In the genomic region with DNA sequence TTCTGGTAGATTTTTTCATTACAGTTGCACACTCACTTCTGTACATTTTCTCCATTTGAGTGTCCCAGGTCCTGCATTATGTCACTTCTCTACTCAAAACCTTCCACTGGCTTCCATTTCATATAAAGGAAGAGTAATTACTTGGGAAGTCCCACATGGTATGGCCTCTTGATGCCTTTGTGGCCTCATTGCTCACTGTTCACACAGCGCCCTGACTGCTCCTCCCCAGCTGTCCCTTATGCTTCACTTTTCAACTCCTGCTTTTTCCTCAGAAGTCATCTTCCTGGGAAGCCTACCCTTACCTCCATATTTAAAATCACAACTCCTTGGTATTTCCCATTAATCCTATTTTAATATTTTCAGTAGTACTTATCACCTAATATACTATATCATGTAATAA, we compare ENCODE assay signal across 18 cellular contexts. TPM values are rescaled to one million over a fixed set of nuclear protein-coding genes. Genes with fewer than 3 reads are reported as not detected.
DNase-seq lines count a peak whose midpoint lies in the region; ATAC-seq and TF ChIP-seq lines count a peak whose summit lies in the region.
"Had no signal": no experiment of that assay in that cellular context is flagged by ENCODE, and none has a peak within 500 bp of the region (broad histone marks: within the 10 kb centered on the region; RNA-seq: fewer than 3 reads in every experiment).

No MANE protein-coding gene starts in this region.

- POLR2A ChIA-PET in HEK293 (lab: Yijun Ruan, JAX), result no interaction called here
- POLR2A ChIA-PET in naive thymus-derived CD8-positive, alpha-beta T cell (lab: Charles Lee), result no interaction called here

- H3K27ac Mint-ChIP-seq in glutamatergic neuron (ENCODE audit: unreplicated experiment), result peak overlapping the region; percentile 90
- no peak overlapping the region for H3K27ac Mint-ChIP-seq in activated CD4-positive, alpha-beta T cell treated with anti-CD3 and anti-CD28 coated beads, Interleukin-2, amount 10 ng/mL, durations not matched to agents 24 days and 14 days
- no peak overlapping the region for H3K27ac Mint-ChIP-seq in naive thymus-derived CD8-positive, alpha-beta T cell
- H3K27ac Mint-ChIP-seq: CD8-positive, alpha-beta memory T cell; HFFc6 had no signal

- H3K4me1 ChIP-seq in HEK293 (ENCODE audit: control insufficient read depth, insufficient read depth, low read length), result peaks cover 16% of the 10 kb centered on the region
- H3K4me1 ChIP-seq: BLaER1, Caco-2 had no signal

- no peaks in the 10 kb centered on the region for H3K9me3 Mint-ChIP-seq in glutamatergic neuron (ENCODE audit: unreplicated experiment)
- no peaks in the 10 kb centered on the region for H3K9me3 Mint-ChIP-seq in activated CD4-positive, alpha-beta T cell treated with anti-CD3 and anti-CD28 coated beads, Interleukin-2, amount 10 ng/mL, durations not matched to agents 24 days and 14 days
- H3K9me3 Mint-ChIP-seq in activated T-cell treated with anti-CD3 and anti-CD28 coated beads, Interleukin-2, amount 50 U/mL, for 4 hours, result no peaks in the 10 kb centered on the region
- peaks cover 0 to 15% (median 2%) of the 10 kb centered on the region in 9 donors for H3K9me3 Mint-ChIP-seq in naive thymus-derived CD8-positive, alpha-beta T cell

- no peaks in the 10 kb centered on the region for H3K9me3 ChIP-seq in HEK293 (ENCODE audit: control insufficient read depth, insufficient read depth, low read depth, low read length)
- H3K9me3 ChIP-seq: BLaER1, Caco-2 had no signal

- no peak for ATAC-seq in GM21786 (IDR thresholded peaks at IDR 0.05; ENCODE audit: unreplicated experiment)
- ATAC-seq in activated T-cell treated with anti-CD3 and anti-CD28 coated beads, Interleukin-2, amount 50 U/mL, for 4 hours, result no peak
- ATAC-seq in naive thymus-derived CD8-positive, alpha-beta T cell, result no peak
- ATAC-seq: HepG2 had no signal

- intact Hi-C loops in activated CD4-positive, alpha-beta T cell treated with anti-CD3 and anti-CD28 coated beads, Interleukin-2, amount 10 ng/mL, durations not matched to agents 24 days and 14 days (cut with micrococcal nuclease), result no loop called here

- CTCF ChIA-PET in HEK293 (lab: Yijun Ruan, JAX), result no interaction called here

- peak overlapping the region; percentile 1 for H3K4me3 Mint-ChIP-seq in glutamatergic neuron (ENCODE audit: unreplicated experiment)
- no peak overlapping the region for H3K4me3 Mint-ChIP-seq in activated CD4-positive, alpha-beta T cell treated with anti-CD3 and anti-CD28 coated beads, Interleukin-2, amount 10 ng/mL, durations not matched to agents 24 days and 14 days
- H3K4me3 Mint-ChIP-seq in activated T-cell treated with anti-CD3 and anti-CD28 coated beads, Interleukin-2, amount 50 U/mL, for 4 hours, result no peak overlapping the region
- no peak overlapping the region for H3K4me3 Mint-ChIP-seq in naive thymus-derived CD8-positive, alpha-beta T cell
- H3K4me3 Mint-ChIP-seq: CD8-positive, alpha-beta memory T cell; HFFc6 had no signal

- peaks cover 8% of the 10 kb centered on the region for H3K36me3 Mint-ChIP-seq in glutamatergic neuron (ENCODE audit: unreplicated experiment)
- H3K36me3 Mint-ChIP-seq in activated CD4-positive, alpha-beta T cell treated with anti-CD3 and anti-CD28 coated beads, Interleukin-2, amount 10 ng/mL, durations not matched to agents 24 days and 14 days (ENCODE audit: low read depth), result no peaks in the 10 kb centered on the region
- H3K36me3 Mint-ChIP-seq in activated T-cell treated with anti-CD3 and anti-CD28 coated beads, Interleukin-2, amount 50 U/mL, for 4 hours (ENCODE audit: insufficient read depth), result no peaks in the 10 kb centered on the region
- no peaks in the 10 kb centered on the region for H3K36me3 Mint-ChIP-seq in naive thymus-derived CD8-positive, alpha-beta T cell
- H3K36me3 Mint-ChIP-seq: CD8-positive, alpha-beta memory T cell had no signal

- H3K27me3 Mint-ChIP-seq in glutamatergic neuron (ENCODE audit: unreplicated experiment), result no peaks in the 10 kb centered on the region
- H3K27me3 Mint-ChIP-seq in activated CD4-positive, alpha-beta T cell treated with anti-CD3 and anti-CD28 coated beads, Interleukin-2, amount 10 ng/mL, durations not matched to agents 24 days and 14 days, result no peaks in the 10 kb centered on the region
- no peaks in the 10 kb centered on the region for H3K27me3 Mint-ChIP-seq in activated T-cell treated with anti-CD3 and anti-CD28 coated beads, Interleukin-2, amount 50 U/mL, for 4 hours (ENCODE audit: low read depth)
- peaks cover 0 to 5% (median 0%) of the 10 kb centered on the region in 5 donors for H3K27me3 Mint-ChIP-seq in naive thymus-derived CD8-positive, alpha-beta T cell
- H3K27me3 Mint-ChIP-seq: CD8-positive, alpha-beta memory T cell had no signal

- H3K4me3 ChIP-seq in HEK293 (ENCODE audit: low read depth, low read length), result no peak overlapping the region
- H3K4me3 ChIP-seq: BLaER1, HAP-1 had no signal

- peaks cover 30% of the 10 kb centered on the region for H3K4me1 Mint-ChIP-seq in glutamatergic neuron (ENCODE audit: low read depth, unreplicated experiment)
- no peaks in the 10 kb centered on the region for H3K4me1 Mint-ChIP-seq in activated CD4-positive, alpha-beta T cell treated with anti-CD3 and anti-CD28 coated beads, Interleukin-2, amount 10 ng/mL, durations not matched to agents 24 days and 14 days
- no peaks in the 10 kb centered on the region for H3K4me1 Mint-ChIP-seq in activated T-cell treated with anti-CD3 and anti-CD28 coated beads, Interleukin-2, amount 50 U/mL, for 4 hours (ENCODE audit: low read depth)
- H3K4me1 Mint-ChIP-seq in naive thymus-derived CD8-positive, alpha-beta T cell, result no peaks in the 10 kb centered on the region
- H3K4me1 Mint-ChIP-seq: CD8-positive, alpha-beta memory T cell had no signal

- no peak overlapping the region for H3K27ac ChIP-seq in HEK293 (ENCODE audit: extremely low read depth, low read depth, low read length)
- H3K27ac ChIP-seq: BLaER1 had no signal

- TF ChIP-seq CTCF in HEK293 (tag by site-specific recombination; IDR thresholded peaks at IDR 0.05) (no peak), glutamatergic neuron (IDR thresholded peaks at IDR 0.05; ENCODE audit: partially characterized antibody, unreplicated experiment) (no peak)

- H3K36me3 ChIP-seq in HEK293 (ENCODE audit: control insufficient read depth in 2 of 2, insufficient read depth in 1 of 2, low read length in 2 of 2), result no peaks in the 10 kb centered on the region
- H3K36me3 ChIP-seq: BLaER1, HAP-1 had no signal

- DNase-seq in Daoy (ENCODE audit: low read depth), result peak; percentile 22
- DNase-seq in RPMI7951 (ENCODE audit: low read depth), result peak; percentile 45
- no peak for DNase-seq in glutamatergic neuron
- DNase-seq in activated CD4-positive, alpha-beta T cell treated with anti-CD3 and anti-CD28 coated beads, Interleukin-2, amount 10 ng/mL, durations not matched to agents 24 days and 14 days, result no peak
- no peak for DNase-seq in activated T-cell treated with anti-CD3 and anti-CD28 coated beads, Interleukin-2, amount 50 U/mL, for 4 hours
- no peak for DNase-seq in naive thymus-derived CD8-positive, alpha-beta T cell
- DNase-seq: 8988T; AML-193; Caco-2; CD8-positive, alpha-beta memory T cell; DMS79; EL; HFFc6 had no signal

TF ChIP-seq in HEK293, 187 proteins besides CTCF, POLR2A, EP300 and RAD21 (continues in another document):
- TF ChIP-seq ZNF776 (tag by site-specific recombination; IDR thresholded peaks at IDR 0.05; ENCODE audit: borderline replicate concordance) (no peak), HIC1 (tag by site-specific recombination; IDR thresholded peaks at IDR 0.05) (no peak), ZNF549 (tag by site-specific recombination; IDR thresholded peaks at IDR 0.05) (no peak), ZNF184 (tag by site-specific recombination; IDR thresholded peaks at IDR 0.05) (no peak), ZNF768 (tag by site-specific recombination; IDR thresholded peaks at IDR 0.05) (no peak), ZNF521 (tag by site-specific recombination; IDR thresholded peaks at IDR 0.05) (no peak), ZNF398 (tag by site-specific recombination; IDR thresholded peaks at IDR 0.05) (no peak)

RNA-seq across cellular contexts. Expression of gene GULP1, which starts 24.7 kb away (rescaled TPM):
- 13.4 and 25.9 TPM in 2 replicates for total RNA-seq in Daoy (2014; rRNA removed; shearing (Covaris generic))
- total RNA-seq in RPMI7951 (2014; rRNA removed; shearing (Covaris generic)), result 83.9 and 87.0 TPM in 2 replicates
- 17.7 TPM for total RNA-seq in glutamatergic neuron (ENCODE audit: unreplicated experiment)
- not detected in 2 replicates for total RNA-seq in activated CD4-positive, alpha-beta T cell treated with anti-CD3 and anti-CD28 coated beads, Interleukin-2, amount 10 ng/mL, durations not matched to agents 24 days and 14 days
- total RNA-seq in activated T-cell treated with anti-CD3 and anti-CD28 coated beads, Interleukin-2, amount 50 U/mL, for 4 hours, result under 1 TPM in 2 of 3 donors, not detected in 1; 0.43 to 0.61 TPM
- not detected for total RNA-seq in naive thymus-derived CD8-positive, alpha-beta T cell
- polyA plus RNA-seq in naive thymus-derived CD8-positive, alpha-beta T cell, result not detected
- total RNA-seq: CD8-positive, alpha-beta memory T cell; HepG2 had no signal
- polyA plus RNA-seq: CD8-positive, alpha-beta memory T cell had no signal

Comparison
In these comparisons a context has a peak if more than half of its experiments do, and no peak if none do; other contexts are left out.
1. DNase-seq: peak in Daoy (single experiment) and RPMI7951 (single experiment); none in glutamatergic neuron (single experiment), activated CD4-positive, alpha-beta T cell treated with anti-CD3 and anti-CD28 coated beads, Interleukin-2, amount 10 ng/mL, durations not matched to agents 24 days and 14 days (single experiment), activated T-cell treated with anti-CD3 and anti-CD28 coated beads, Interleukin-2, amount 50 U/mL, for 4 hours (single experiment) and naive thymus-derived CD8-positive, alpha-beta T cell (0 of 10).